ENCODE assay signal across 1 cellular context in the genomic region with DNA sequence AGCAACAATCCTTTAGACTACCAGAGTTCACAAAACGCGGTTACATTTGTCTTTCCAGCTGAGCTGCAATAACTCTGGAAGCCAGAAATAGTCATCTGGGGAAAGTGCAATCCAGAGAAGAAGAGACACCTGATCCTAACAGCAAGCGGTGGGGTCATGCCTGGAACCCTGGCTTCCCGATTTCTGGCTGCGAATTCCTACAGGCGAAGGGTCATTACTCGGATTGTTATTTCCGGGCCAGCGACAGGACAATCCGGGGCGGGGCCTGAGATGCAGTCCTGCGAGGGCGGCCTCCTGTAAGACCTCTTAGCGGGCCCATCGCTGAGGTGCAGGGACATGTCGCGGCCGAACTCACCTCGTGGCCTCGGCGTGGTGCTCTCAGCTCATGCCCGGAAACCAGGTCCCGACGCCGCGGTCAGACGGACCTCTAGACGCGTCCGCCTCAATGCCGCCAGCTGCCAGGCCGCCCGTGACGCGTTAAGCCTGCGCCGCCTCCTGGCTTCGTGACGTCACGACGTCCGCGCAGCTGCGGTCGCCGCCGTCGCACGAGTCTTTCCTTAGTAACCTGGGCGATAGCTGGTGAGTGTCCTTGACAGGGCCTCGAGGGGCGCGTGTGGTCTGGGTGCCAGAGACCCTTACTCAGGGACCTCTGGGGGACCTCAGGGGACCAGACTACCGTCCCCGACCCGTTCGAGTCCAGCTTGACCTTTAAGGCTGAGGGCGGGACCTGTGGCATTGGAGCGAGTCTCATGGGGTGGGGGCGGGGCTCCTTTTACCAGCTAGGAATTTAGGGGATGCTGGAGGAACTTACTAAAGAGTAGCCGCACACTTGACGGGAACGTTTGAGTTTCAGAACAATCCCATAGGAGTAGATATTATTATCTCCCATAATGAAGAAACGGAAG.
A peak's percentile ranks its signal among the peaks of the same experiment; 100 is the strongest.
TF ChIP-seq lines count a peak whose summit lies in the region.

A gene with protein sequence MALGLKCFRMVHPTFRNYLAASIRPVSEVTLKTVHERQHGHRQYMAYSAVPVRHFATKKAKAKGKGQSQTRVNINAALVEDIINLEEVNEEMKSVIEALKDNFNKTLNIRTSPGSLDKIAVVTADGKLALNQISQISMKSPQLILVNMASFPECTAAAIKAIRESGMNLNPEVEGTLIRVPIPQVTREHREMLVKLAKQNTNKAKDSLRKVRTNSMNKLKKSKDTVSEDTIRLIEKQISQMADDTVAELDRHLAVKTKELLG (plus strand): TSS at position 523 of the 905 bp plus-strand sequence. CDS start 6,010 bp downstream, outside the sequence.
A gene with protein sequence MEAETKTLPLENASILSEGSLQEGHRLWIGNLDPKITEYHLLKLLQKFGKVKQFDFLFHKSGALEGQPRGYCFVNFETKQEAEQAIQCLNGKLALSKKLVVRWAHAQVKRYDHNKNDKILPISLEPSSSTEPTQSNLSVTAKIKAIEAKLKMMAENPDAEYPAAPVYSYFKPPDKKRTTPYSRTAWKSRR (minus strand): TSS at position 481 of the 905 bp plus-strand sequence. CDS start 3,348 bp downstream, outside the sequence.

TF ChIP-seq in HepG2, 621 proteins besides CTCF, POLR2A, EP300 and RAD21 (continued from another document and continues in another):
- TF ChIP-seq, protein P1, sequence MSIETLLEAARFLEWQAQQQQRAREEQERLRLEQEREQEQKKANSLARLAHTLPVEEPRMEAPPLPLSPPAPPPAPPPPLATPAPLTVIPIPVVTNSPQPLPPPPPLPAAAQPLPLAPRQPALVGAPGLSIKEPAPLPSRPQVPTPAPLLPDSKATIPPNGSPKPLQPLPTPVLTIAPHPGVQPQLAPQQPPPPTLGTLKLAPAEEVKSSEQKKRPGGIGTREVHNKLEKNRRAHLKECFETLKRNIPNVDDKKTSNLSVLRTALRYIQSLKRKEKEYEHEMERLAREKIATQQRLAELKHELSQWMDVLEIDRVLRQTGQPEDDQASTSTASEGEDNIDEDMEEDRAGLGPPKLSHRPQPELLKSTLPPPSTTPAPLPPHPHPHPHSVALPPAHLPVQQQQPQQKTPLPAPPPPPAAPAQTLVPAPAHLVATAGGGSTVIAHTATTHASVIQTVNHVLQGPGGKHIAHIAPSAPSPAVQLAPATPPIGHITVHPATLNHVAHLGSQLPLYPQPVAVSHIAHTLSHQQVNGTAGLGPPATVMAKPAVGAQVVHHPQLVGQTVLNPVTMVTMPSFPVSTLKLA (IDR thresholded peaks at IDR 0.05): peak; percentile 41
- TF ChIP-seq ATF7 (IDR thresholded peaks at IDR 0.05) (peak; percentile 74), ATF7 (CRISPR knock-in tag; IDR thresholded peaks at IDR 0.05) (peak; percentile 88), AGO1 (IDR thresholded peaks at IDR 0.05; ENCODE audit: low read depth, low read length, poor library complexity, severe bottlenecking) (no peak), ZNF17 (CRISPR knock-in tag; IDR thresholded peaks at IDR 0.05) (peak; percentile 95), ZNF780A (CRISPR knock-in tag; IDR thresholded peaks at IDR 0.05) (no peak; the same call in 1 of the 2 replicates), ZSCAN30 (CRISPR knock-in tag; IDR thresholded peaks at IDR 0.05) (peak; percentile 28; the same call in 1 of the 2 replicates), ZNF792 (CRISPR knock-in tag; IDR thresholded peaks at IDR 0.05) (peak; percentile 97), ZNF333 (CRISPR knock-in tag; IDR thresholded peaks at IDR 0.05; ENCODE audit: borderline replicate concordance) (peak; percentile 50; the same call in 1 of the 2 replicates), CCDC6 (CRISPR knock-in tag; IDR thresholded peaks at IDR 0.05) (peak; percentile 97), ZNF30 (CRISPR knock-in tag; IDR thresholded peaks at IDR 0.05) (peak; percentile 95), MIER3 (CRISPR knock-in tag; IDR thresholded peaks at IDR 0.05; ENCODE audit: borderline replicate concordance) (peak; percentile 79; the same call in 1 of the 2 replicates), FOXA1 (IDR thresholded peaks at IDR 0.05) (no peak), FOXA1 (CRISPR knock-in tag; IDR thresholded peaks at IDR 0.05) (peak; percentile 58), RCOR2 (CRISPR knock-in tag; IDR thresholded peaks at IDR 0.05) (no peak; the same call in 1 of the 2 replicates), TSC22D2 (CRISPR knock-in tag; IDR thresholded peaks at IDR 0.05; ENCODE audit: borderline replicate concordance) (peak; percentile 97), NFATC3 (CRISPR knock-in tag; IDR thresholded peaks at IDR 0.05) (peak; percentile 93), ZFAT (CRISPR knock-in tag; conservative IDR thresholded peaks at IDR 0.05) (no peak), TOPORS (CRISPR knock-in tag; IDR thresholded peaks at IDR 0.05) (peak; percentile 93)
- TF ChIP-seq, protein P2, sequence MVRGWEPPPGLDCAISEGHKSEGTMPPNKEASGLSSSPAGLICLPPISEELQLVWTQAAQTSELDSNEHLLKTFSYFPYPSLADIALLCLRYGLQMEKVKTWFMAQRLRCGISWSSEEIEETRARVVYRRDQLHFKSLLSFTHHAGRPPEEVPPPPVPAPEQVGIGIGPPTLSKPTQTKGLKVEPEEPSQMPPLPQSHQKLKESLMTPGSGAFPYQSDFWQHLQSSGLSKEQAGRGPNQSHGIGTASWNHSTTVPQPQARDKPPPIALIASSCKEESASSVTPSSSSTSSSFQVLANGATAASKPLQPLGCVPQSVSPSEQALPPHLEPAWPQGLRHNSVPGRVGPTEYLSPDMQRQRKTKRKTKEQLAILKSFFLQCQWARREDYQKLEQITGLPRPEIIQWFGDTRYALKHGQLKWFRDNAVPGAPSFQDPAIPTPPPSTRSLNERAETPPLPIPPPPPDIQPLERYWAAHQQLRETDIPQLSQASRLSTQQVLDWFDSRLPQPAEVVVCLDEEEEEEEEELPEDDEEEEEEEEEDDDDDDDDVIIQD (CRISPR knock-in tag; IDR thresholded peaks at IDR 0.05; ENCODE audit: low read depth): peak; percentile 45; the same call in 1 of the 2 replicates
- TF ChIP-seq, protein P3, sequence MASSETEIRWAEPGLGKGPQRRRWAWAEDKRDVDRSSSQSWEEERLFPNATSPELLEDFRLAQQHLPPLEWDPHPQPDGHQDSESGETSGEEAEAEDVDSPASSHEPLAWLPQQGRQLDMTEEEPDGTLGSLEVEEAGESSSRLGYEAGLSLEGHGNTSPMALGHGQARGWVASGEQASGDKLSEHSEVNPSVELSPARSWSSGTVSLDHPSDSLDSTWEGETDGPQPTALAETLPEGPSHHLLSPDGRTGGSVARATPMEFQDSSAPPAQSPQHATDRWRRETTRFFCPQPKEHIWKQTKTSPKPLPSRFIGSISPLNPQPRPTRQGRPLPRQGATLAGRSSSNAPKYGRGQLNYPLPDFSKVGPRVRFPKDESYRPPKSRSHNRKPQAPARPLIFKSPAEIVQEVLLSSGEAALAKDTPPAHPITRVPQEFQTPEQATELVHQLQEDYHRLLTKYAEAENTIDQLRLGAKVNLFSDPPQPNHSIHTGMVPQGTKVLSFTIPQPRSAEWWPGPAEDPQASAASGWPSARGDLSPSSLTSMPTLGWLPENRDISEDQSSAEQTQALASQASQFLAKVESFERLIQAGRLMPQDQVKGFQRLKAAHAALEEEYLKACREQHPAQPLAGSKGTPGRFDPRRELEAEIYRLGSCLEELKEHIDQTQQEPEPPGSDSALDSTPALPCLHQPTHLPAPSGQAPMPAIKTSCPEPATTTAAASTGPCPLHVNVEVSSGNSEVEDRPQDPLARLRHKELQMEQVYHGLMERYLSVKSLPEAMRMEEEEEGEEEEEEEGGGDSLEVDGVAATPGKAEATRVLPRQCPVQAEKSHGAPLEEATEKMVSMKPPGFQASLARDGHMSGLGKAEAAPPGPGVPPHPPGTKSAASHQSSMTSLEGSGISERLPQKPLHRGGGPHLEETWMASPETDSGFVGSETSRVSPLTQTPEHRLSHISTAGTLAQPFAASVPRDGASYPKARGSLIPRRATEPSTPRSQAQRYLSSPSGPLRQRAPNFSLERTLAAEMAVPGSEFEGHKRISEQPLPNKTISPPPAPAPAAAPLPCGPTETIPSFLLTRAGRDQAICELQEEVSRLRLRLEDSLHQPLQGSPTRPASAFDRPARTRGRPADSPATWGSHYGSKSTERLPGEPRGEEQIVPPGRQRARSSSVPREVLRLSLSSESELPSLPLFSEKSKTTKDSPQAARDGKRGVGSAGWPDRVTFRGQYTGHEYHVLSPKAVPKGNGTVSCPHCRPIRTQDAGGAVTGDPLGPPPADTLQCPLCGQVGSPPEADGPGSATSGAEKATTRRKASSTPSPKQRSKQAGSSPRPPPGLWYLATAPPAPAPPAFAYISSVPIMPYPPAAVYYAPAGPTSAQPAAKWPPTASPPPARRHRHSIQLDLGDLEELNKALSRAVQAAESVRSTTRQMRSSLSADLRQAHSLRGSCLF (CRISPR knock-in tag; IDR thresholded peaks at IDR 0.05; ENCODE audit: borderline replicate concordance): peak; percentile 44; the same call in 1 of the 2 replicates
- TF ChIP-seq, protein P4, sequence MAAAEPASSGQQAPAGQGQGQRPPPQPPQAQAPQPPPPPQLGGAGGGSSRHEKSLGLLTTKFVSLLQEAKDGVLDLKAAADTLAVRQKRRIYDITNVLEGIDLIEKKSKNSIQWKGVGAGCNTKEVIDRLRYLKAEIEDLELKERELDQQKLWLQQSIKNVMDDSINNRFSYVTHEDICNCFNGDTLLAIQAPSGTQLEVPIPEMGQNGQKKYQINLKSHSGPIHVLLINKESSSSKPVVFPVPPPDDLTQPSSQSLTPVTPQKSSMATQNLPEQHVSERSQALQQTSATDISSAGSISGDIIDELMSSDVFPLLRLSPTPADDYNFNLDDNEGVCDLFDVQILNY (CRISPR knock-in tag; conservative IDR thresholded peaks at IDR 0.05): peak; percentile 72; the same call in 1 of the 2 replicates
- TF ChIP-seq, protein P5, sequence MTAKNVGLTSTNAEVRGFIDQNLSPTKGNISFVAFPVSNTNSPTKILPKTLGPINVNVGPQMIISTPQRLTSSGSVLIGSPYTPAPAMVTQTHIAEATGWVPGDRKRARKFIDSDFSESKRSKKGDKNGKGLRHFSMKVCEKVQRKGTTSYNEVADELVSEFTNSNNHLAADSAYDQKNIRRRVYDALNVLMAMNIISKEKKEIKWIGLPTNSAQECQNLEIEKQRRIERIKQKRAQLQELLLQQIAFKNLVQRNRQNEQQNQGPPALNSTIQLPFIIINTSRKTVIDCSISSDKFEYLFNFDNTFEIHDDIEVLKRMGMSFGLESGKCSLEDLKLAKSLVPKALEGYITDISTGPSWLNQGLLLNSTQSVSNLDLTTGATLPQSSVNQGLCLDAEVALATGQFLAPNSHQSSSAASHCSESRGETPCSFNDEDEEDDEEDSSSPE (CRISPR knock-in tag; IDR thresholded peaks at IDR 0.05): peak; percentile 90
- TF ChIP-seq, protein P6, sequence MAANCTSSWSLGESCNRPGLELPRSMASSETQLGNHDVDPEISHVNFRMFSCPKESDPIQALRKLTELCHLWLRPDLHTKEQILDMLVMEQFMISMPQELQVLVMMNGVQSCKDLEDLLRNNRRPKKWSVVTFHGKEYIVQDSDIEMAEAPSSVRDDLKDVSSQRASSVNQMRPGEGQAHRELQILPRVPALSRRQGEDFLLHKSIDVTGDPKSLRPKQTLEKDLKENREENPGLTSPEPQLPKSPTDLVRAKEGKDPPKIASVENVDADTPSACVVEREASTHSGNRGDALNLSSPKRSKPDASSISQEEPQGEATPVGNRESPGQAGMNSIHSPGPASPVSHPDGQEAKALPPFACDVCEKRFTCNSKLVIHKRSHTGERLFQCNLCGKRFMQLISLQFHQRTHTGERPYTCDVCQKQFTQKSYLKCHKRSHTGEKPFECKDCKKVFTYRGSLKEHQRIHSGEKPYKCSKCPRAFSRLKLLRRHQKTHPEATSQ (CRISPR knock-in tag; IDR thresholded peaks at IDR 0.05; ENCODE audit: borderline replicate concordance): no peak; the same call in 1 of the 2 replicates
- TF ChIP-seq, protein P7, sequence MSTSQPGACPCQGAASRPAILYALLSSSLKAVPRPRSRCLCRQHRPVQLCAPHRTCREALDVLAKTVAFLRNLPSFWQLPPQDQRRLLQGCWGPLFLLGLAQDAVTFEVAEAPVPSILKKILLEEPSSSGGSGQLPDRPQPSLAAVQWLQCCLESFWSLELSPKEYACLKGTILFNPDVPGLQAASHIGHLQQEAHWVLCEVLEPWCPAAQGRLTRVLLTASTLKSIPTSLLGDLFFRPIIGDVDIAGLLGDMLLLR (CRISPR knock-in tag; IDR thresholded peaks at IDR 0.05): peak; percentile 98
- TF ChIP-seq, protein P8, sequence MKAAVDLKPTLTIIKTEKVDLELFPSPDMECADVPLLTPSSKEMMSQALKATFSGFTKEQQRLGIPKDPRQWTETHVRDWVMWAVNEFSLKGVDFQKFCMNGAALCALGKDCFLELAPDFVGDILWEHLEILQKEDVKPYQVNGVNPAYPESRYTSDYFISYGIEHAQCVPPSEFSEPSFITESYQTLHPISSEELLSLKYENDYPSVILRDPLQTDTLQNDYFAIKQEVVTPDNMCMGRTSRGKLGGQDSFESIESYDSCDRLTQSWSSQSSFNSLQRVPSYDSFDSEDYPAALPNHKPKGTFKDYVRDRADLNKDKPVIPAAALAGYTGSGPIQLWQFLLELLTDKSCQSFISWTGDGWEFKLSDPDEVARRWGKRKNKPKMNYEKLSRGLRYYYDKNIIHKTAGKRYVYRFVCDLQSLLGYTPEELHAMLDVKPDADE (CRISPR knock-in tag; IDR thresholded peaks at IDR 0.05): no peak
- TF ChIP-seq, protein P9, sequence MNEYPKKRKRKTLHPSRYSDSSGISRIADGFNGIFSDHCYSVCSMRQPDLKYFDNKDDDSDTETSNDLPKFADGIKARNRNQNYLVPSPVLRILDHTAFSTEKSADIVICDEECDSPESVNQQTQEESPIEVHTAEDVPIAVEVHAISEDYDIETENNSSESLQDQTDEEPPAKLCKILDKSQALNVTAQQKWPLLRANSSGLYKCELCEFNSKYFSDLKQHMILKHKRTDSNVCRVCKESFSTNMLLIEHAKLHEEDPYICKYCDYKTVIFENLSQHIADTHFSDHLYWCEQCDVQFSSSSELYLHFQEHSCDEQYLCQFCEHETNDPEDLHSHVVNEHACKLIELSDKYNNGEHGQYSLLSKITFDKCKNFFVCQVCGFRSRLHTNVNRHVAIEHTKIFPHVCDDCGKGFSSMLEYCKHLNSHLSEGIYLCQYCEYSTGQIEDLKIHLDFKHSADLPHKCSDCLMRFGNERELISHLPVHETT (CRISPR knock-in tag; conservative IDR thresholded peaks at IDR 0.05): peak; percentile 80; the same call in 1 of the 2 replicates
